ENCODE assay signal across 12 cellular contexts in the genomic region with DNA sequence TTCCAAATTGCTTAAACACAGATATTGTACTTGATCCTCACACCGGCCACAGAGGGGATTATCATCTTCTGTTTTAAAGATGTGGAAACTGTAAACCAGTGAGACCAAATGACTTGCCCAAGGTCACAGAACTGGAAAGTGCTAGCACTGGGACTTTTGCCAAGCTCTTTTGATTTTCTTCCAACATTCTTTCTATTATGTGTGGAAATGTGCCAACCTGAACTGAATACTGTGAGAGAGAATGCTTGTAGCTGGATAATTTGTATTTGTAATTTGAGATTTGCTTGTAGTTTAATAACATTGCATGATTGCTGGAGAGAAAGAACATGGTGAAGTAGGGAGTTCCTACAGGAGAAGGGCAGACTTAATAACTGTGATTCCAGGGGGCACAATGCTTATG.
DNase-seq lines count a peak whose midpoint lies in the region; TF ChIP-seq lines count a peak whose summit lies in the region.
"Had no signal": no experiment of that assay in that cellular context is flagged by ENCODE, and none has a peak within 500 bp of the region (broad histone marks: within the 10 kb centered on the region; RNA-seq: fewer than 3 reads in every experiment).

No MANE protein-coding gene starts in this region.

- DNase-seq in HS-27A (ENCODE audit: low read depth) (peak; percentile 27), OCI-M1 (lab: John Stamatoyannopoulos, UW) (peak; percentile 28), epithelial cell of proximal tubule (ENCODE audit: low read depth) (peak; percentile 26), retinal pigment epithelial cell (ENCODE audit: low read depth) (peak; percentile 83), erythroblast (lab: John Stamatoyannopoulos, UW) (no peak), uterus (no peak)
- no peak for DNase-seq in activated CD4-positive, CD25-positive, alpha-beta regulatory T cell (lab: John Stamatoyannopoulos, UW)
- DNase-seq in activated T-cell treated with anti-CD3 and anti-CD28 coated beads, Interleukin-2, amount 50 U/mL, for 24 hours, result no peak
- DNase-seq: activated CD4-positive, alpha-beta T cell treated with anti-CD3 and anti-CD28 coated beads for 36 hours; activated naive CD4-positive, alpha-beta T cell treated with anti-CD3 and anti-CD28 coated beads, Interleukin-2, amount 10 ng/mL, durations not matched to agents 7 days and 5 days; DMS153 had no signal

- no peaks in the 10 kb centered on the region for H3K27me3 Mint-ChIP-seq in activated T-cell treated with anti-CD3 and anti-CD28 coated beads, Interleukin-2, amount 50 U/mL, for 24 hours
- H3K27me3 Mint-ChIP-seq: activated CD4-positive, alpha-beta T cell treated with anti-CD3 and anti-CD28 coated beads for 36 hours; activated naive CD4-positive, alpha-beta T cell treated with anti-CD3 and anti-CD28 coated beads, Interleukin-2, amount 10 ng/mL, durations not matched to agents 7 days and 5 days had no signal

- H3K9me3 ChIP-seq in uterus, result no peaks in the 10 kb centered on the region

- H3K4me3 ChIP-seq in epithelial cell of proximal tubule (ENCODE audit: low read depth, low read length) (no peak overlapping the region), retinal pigment epithelial cell (ENCODE audit: low read length) (no peak overlapping the region), uterus (no peak overlapping the region)

- peaks cover 14% of the 10 kb centered on the region for H3K9me3 Mint-ChIP-seq in activated T-cell treated with anti-CD3 and anti-CD28 coated beads, Interleukin-2, amount 50 U/mL, for 24 hours

- TF ChIP-seq CTCF in epithelial cell of proximal tubule (conservative IDR thresholded peaks at IDR 0.05; ENCODE audit: low read depth, low read length), result no peak
- TF ChIP-seq CTCF in retinal pigment epithelial cell (conservative IDR thresholded peaks at IDR 0.05; ENCODE audit: low read depth, low read length), result no peak
- TF ChIP-seq CTCF in uterus (IDR thresholded peaks at IDR 0.05), result no peak

- H3K27ac Mint-ChIP-seq in activated T-cell treated with anti-CD3 and anti-CD28 coated beads, Interleukin-2, amount 50 U/mL, for 24 hours, result no peak overlapping the region
- H3K27ac Mint-ChIP-seq: activated CD4-positive, alpha-beta T cell treated with anti-CD3 and anti-CD28 coated beads for 36 hours; activated naive CD4-positive, alpha-beta T cell treated with anti-CD3 and anti-CD28 coated beads, Interleukin-2, amount 10 ng/mL, durations not matched to agents 7 days and 5 days had no signal

- H3K36me3 Mint-ChIP-seq in activated T-cell treated with anti-CD3 and anti-CD28 coated beads, Interleukin-2, amount 50 U/mL, for 24 hours (ENCODE audit: low read depth), result no peaks in the 10 kb centered on the region
- H3K36me3 Mint-ChIP-seq: activated naive CD4-positive, alpha-beta T cell treated with anti-CD3 and anti-CD28 coated beads, Interleukin-2, amount 10 ng/mL, durations not matched to agents 7 days and 5 days had no signal

- H3K4me1 Mint-ChIP-seq in activated T-cell treated with anti-CD3 and anti-CD28 coated beads, Interleukin-2, amount 50 U/mL, for 24 hours (ENCODE audit: low read depth), result no peaks in the 10 kb centered on the region
- H3K4me1 Mint-ChIP-seq: activated CD4-positive, alpha-beta T cell treated with anti-CD3 and anti-CD28 coated beads for 36 hours; activated naive CD4-positive, alpha-beta T cell treated with anti-CD3 and anti-CD28 coated beads, Interleukin-2, amount 10 ng/mL, durations not matched to agents 7 days and 5 days had no signal

- H3K27me3 ChIP-seq in uterus, result no peaks in the 10 kb centered on the region

- no peaks in the 10 kb centered on the region for H3K36me3 ChIP-seq in uterus

- H3K27ac ChIP-seq in uterus, result no peak overlapping the region
- H3K27ac ChIP-seq: parathyroid adenoma had no signal

- no peak overlapping the region for H3K4me3 Mint-ChIP-seq in activated T-cell treated with anti-CD3 and anti-CD28 coated beads, Interleukin-2, amount 50 U/mL, for 24 hours
- H3K4me3 Mint-ChIP-seq: activated CD4-positive, alpha-beta T cell treated with anti-CD3 and anti-CD28 coated beads for 36 hours; activated naive CD4-positive, alpha-beta T cell treated with anti-CD3 and anti-CD28 coated beads, Interleukin-2, amount 10 ng/mL, durations not matched to agents 7 days and 5 days had no signal

- TF ChIP-seq POLR2A in erythroblast (IDR thresholded peaks at IDR 0.05; ENCODE audit: low read length) (no peak), uterus (IDR thresholded peaks at IDR 0.05) (no peak)

- intact Hi-C loops in uterus (cut with DNase I; ENCODE audit: low total_unique reads), result no loop called here

- no peaks in the 10 kb centered on the region for H3K4me1 ChIP-seq in uterus

Comparison
In these comparisons a context has a peak if more than half of its experiments do, and no peak if none do; other contexts are left out.
1. DNase-seq: peak in HS-27A (single experiment), OCI-M1 (single experiment), epithelial cell of proximal tubule (single experiment) and retinal pigment epithelial cell (single experiment); none in activated CD4-positive, CD25-positive, alpha-beta regulatory T cell (0 of 4), erythroblast (0 of 2), activated T-cell treated with anti-CD3 and anti-CD28 coated beads, Interleukin-2, amount 50 U/mL, for 24 hours (single experiment) and uterus (0 of 2).